Comparison of ENCODE assay signal across 16 cellular contexts in the genomic region with DNA sequence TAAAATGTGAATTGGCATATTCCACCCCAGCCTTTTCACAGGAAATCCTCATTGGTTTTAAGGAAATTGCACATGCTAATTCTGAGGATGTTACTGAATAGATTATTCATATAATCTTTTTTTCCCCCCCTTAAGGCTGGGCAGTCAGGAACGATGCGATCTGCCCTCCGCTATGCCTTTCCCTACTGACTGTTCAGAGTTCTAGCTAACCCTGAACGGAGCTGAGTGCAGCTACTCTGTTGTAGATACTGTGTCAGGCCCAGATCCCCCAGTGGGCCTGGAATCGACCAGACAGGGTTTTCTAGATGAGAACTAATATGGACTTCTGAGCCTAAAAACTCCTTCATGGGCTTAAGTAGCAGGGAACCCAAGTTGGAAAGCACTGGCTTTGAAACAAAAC.
DNase-seq lines count a peak whose midpoint lies in the region; ATAC-seq, FAIRE-seq and TF ChIP-seq lines count a peak whose summit lies in the region.
"Had no signal": no experiment of that assay in that cellular context is flagged by ENCODE, and none has a peak within 500 bp of the region (broad histone marks: within the 10 kb centered on the region; RNA-seq: fewer than 3 reads in every experiment).

No MANE protein-coding gene starts in this region.

- WGBS in smooth muscle cell (ENCODE audit: low lambda C conversion rate): 87% methylated on average over 5 of the region's 5 CpGs

- no peak for FAIRE-seq in endothelial cell of umbilical vein (lab: Jason Lieb, UNC)

- H3K4me3 Mint-ChIP-seq in WTC11: no peak overlapping the region
- H3K4me3 Mint-ChIP-seq: CD8-positive, alpha-beta T cell had no signal

- BruUV-seq in endothelial cell of umbilical vein (replicated peaks; lab: Mats Ljungman, UMichigan): no TSS peak

- H3K9me3 ChIP-seq in endothelial cell of umbilical vein (replicated peaks; ENCODE audit: control insufficient read depth, insufficient read depth, low read length) (no peaks in the 10 kb centered on the region), smooth muscle cell (replicated peaks; ENCODE audit: low read depth) (no peaks in the 10 kb centered on the region)
- H3K9me3 ChIP-seq: SJCRH30 had no signal

- H3K27ac Mint-ChIP-seq in WTC11: peak overlapping the region; percentile 56
- H3K27ac Mint-ChIP-seq: CD8-positive, alpha-beta T cell had no signal

- H2AFZ ChIP-seq in endothelial cell of umbilical vein (ENCODE audit: low read depth, low read length): no peak overlapping the region
- H2AFZ ChIP-seq in smooth muscle cell (ENCODE audit: low read depth): no peak overlapping the region

- H4K20me1 ChIP-seq in endothelial cell of umbilical vein (replicated peaks; ENCODE audit: control insufficient read depth, extremely low read depth, insufficient read depth, low read length): no peaks in the 10 kb centered on the region
- H4K20me1 ChIP-seq in smooth muscle cell (ENCODE audit: low read depth): peaks cover 32% of the 10 kb centered on the region

- peak overlapping the region; percentile 45 for H3K4me2 ChIP-seq in endothelial cell of umbilical vein (ENCODE audit: insufficient read depth, low read length)
- peak overlapping the region; percentile 47 for H3K4me2 ChIP-seq in smooth muscle cell

- CTCF ChIA-PET in WTC11 (lab: Charles Lee): interaction anchor here (2.0 kb wide), 1 partner anchor 11 kb away, joined by 6 read pairs; no protein-coding TSS in a partner anchor
- CTCF ChIA-PET in endothelial cell of umbilical vein (lab: Charles Lee): interaction anchor here (0.9 to 1.3 kb wide), 4 partner anchors 11 to 388 kb away, joined by 3 to 4 read pairs (median 4); no protein-coding TSS in a partner anchor

- H3K79me2 ChIP-seq in endothelial cell of umbilical vein (ENCODE audit: control insufficient read depth, insufficient read depth, low read length): peaks cover 93% of the 10 kb centered on the region
- peaks cover 97% of the 10 kb centered on the region for H3K79me2 ChIP-seq in smooth muscle cell (ENCODE audit: low read depth)

- no peak overlapping the region for H3K27ac ChIP-seq in endothelial cell of umbilical vein (ENCODE audit: insufficient read depth, low read depth, low read length)
- peak overlapping the region; percentile 59 for H3K27ac ChIP-seq in smooth muscle cell (ENCODE audit: low read depth)
- H3K27ac ChIP-seq: SJCRH30 had no signal

- no peaks in the 10 kb centered on the region for H3K27me3 ChIP-seq in endothelial cell of umbilical vein (ENCODE audit: control insufficient read depth in 2 of 2, insufficient read depth in 2 of 2, low read length in 2 of 2)
- H3K27me3 ChIP-seq in smooth muscle cell (ENCODE audit: low read depth): no peaks in the 10 kb centered on the region
- H3K27me3 ChIP-seq: SJCRH30 had no signal

- dilution Hi-C loops in endothelial cell of umbilical vein (cut with MboI; ENCODE audit: extremely low pct_ligation_motif_present, low sequenced_read_pairs): no loop called here

- H3K9me3 Mint-ChIP-seq in WTC11: no peaks in the 10 kb centered on the region
- H3K9me3 Mint-ChIP-seq: CD8-positive, alpha-beta T cell had no signal

- H3K36me3 ChIP-seq in endothelial cell of umbilical vein (ENCODE audit: control insufficient read depth in 2 of 2, extremely low read depth in 1 of 2, insufficient read depth in 2 of 2, low read length in 2 of 2) (no peaks in the 10 kb centered on the region), smooth muscle cell (ENCODE audit: low read depth) (no peaks in the 10 kb centered on the region)
- H3K36me3 ChIP-seq: SJCRH30 had no signal

- H3K4me1 Mint-ChIP-seq in WTC11: peaks cover 52% of the 10 kb centered on the region

- H3K9me1 ChIP-seq in endothelial cell of umbilical vein (replicated peaks; ENCODE audit: control insufficient read depth, extremely low read depth, insufficient read depth, low read length): no peaks in the 10 kb centered on the region

- no peak for ATAC-seq in WTC11
- ATAC-seq in HG03442 (IDR thresholded peaks at IDR 0.05; ENCODE audit: unreplicated experiment): no peak
- ATAC-seq: CD8-positive, alpha-beta T cell had no signal

- peaks cover 13% of the 10 kb centered on the region for H3F3A ChIP-seq in smooth muscle cell (ENCODE audit: low read depth)

- no peaks in the 10 kb centered on the region for H3K36me3 Mint-ChIP-seq in WTC11
- H3K36me3 Mint-ChIP-seq: CD8-positive, alpha-beta T cell had no signal

- TF ChIP-seq CTCF in WTC11 (IDR thresholded peaks at IDR 0.05): no peak
- no peak for TF ChIP-seq CTCF in endothelial cell of umbilical vein (IDR thresholded peaks at IDR 0.05; ENCODE audit: extremely low read depth in 1 of 2, insufficient read depth in 1 of 2, low read depth in 1 of 2, low read length in 2 of 2)
- TF ChIP-seq CTCF in smooth muscle cell (IDR thresholded peaks at IDR 0.05; ENCODE audit: borderline replicate concordance, insufficient read depth, poor library complexity, severe bottlenecking): no peak

- H3K27me3 Mint-ChIP-seq in WTC11 (ENCODE audit: low read depth): no peaks in the 10 kb centered on the region

- H3K9ac ChIP-seq in endothelial cell of umbilical vein (replicated peaks; ENCODE audit: extremely low read depth, insufficient read depth, low read length): no peak overlapping the region
- no peak overlapping the region for H3K9ac ChIP-seq in smooth muscle cell (ENCODE audit: low read depth)

- no peak overlapping the region for H3K4me3 ChIP-seq in endothelial cell of umbilical vein (replicated peaks in 1 of 3; ENCODE audit: insufficient read depth in 1 of 3, low read depth in 1 of 3, low read length in 3 of 3)
- no peak overlapping the region for H3K4me3 ChIP-seq in smooth muscle cell
- H3K4me3 ChIP-seq: SJCRH30 had no signal

- POLR2A ChIA-PET in WTC11 (lab: Charles Lee) (interaction anchor here (1.4 kb wide), 1 partner anchor 11 kb away, joined by 3 read pairs; no protein-coding TSS in a partner anchor), endothelial cell of umbilical vein (lab: Charles Lee) (no interaction called here)

- DNase-seq in Ammon's horn (ENCODE audit: low spot score) (peak; percentile 65), WTC11 (ENCODE audit: low spot score) (no peak), endothelial cell of umbilical vein (ENCODE audit: low read depth, low spot score) (no peak), smooth muscle cell (lab: John Stamatoyannopoulos, UW; ENCODE audit: unreplicated experiment) (no peak), GDM1 (lab: John Stamatoyannopoulos, UW) (no peak), cerebellum (ENCODE audit: low spot score) (no peak)
- DNase-seq: CD8-positive, alpha-beta T cell; DND-41; GF-D8; GOT3; MM.1S; NCI-H1417 treated with DMSO at 0.1 percent for 48 hours; NCI-H2029; NCI-H524; SJCRH30 had no signal

- H3K4me1 ChIP-seq in endothelial cell of umbilical vein (ENCODE audit: control insufficient read depth, extremely low read depth, insufficient read depth, low read length): peaks cover 35% of the 10 kb centered on the region
- peaks cover 17% of the 10 kb centered on the region for H3K4me1 ChIP-seq in smooth muscle cell (ENCODE audit: low read depth)

- no peak for TF ChIP-seq POLR2A in endothelial cell of umbilical vein (IDR thresholded peaks at IDR 0.05; ENCODE audit: low read depth, low read length)

- intact Hi-C loops in endothelial cell of umbilical vein (cut with micrococcal nuclease): no loop called here

TF ChIP-seq in WTC11, 78 proteins besides CTCF, POLR2A, EP300 and RAD21 (continues in another document):
- TF ChIP-seq, protein P1, sequence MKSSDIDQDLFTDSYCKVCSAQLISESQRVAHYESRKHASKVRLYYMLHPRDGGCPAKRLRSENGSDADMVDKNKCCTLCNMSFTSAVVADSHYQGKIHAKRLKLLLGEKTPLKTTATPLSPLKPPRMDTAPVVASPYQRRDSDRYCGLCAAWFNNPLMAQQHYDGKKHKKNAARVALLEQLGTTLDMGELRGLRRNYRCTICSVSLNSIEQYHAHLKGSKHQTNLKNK (CRISPR knock-in tag; IDR thresholded peaks at IDR 0.05): no peak
- TF ChIP-seq ZNF317 (CRISPR knock-in tag; IDR thresholded peaks at IDR 0.05; ENCODE audit: borderline replicate concordance, low read depth): no peak
- TF ChIP-seq, protein P2, sequence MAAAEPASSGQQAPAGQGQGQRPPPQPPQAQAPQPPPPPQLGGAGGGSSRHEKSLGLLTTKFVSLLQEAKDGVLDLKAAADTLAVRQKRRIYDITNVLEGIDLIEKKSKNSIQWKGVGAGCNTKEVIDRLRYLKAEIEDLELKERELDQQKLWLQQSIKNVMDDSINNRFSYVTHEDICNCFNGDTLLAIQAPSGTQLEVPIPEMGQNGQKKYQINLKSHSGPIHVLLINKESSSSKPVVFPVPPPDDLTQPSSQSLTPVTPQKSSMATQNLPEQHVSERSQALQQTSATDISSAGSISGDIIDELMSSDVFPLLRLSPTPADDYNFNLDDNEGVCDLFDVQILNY (CRISPR knock-in tag; IDR thresholded peaks at IDR 0.05): no peak

TF ChIP-seq in endothelial cell of umbilical vein, 7 proteins besides CTCF, POLR2A, EP300 and RAD21:
- TF ChIP-seq GATA2 (IDR thresholded peaks at IDR 0.05; ENCODE audit: insufficient read depth, insufficient read length, low read depth, low read length) (no peak), FOS (IDR thresholded peaks at IDR 0.05; ENCODE audit: borderline replicate concordance, insufficient read depth, low read length) (no peak), JUN (IDR thresholded peaks at IDR 0.05; ENCODE audit: borderline replicate concordance, insufficient read depth, insufficient read length, low read depth) (no peak), POLR2AphosphoS5 (IDR thresholded peaks at IDR 0.05; ENCODE audit: insufficient read depth, low read depth, low read length) (no peak), EZH2 (IDR thresholded peaks at IDR 0.05; ENCODE audit: borderline replicate concordance, low read depth, low read length, severe bottlenecking) (no peak)
- TF ChIP-seq, protein P3, sequence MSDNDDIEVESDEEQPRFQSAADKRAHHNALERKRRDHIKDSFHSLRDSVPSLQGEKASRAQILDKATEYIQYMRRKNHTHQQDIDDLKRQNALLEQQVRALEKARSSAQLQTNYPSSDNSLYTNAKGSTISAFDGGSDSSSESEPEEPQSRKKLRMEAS (IDR thresholded peaks at IDR 0.05; ENCODE audit: insufficient read depth, insufficient read length): no peak
